Comparison of ENCODE assay signal across 22 cellular contexts in genomic region chr6:90495216-90495817, GRCh38.
A peak's percentile ranks its signal among the peaks of the same experiment; 100 is the strongest.
DNase-seq lines count a peak whose midpoint lies in the region; ATAC-seq and TF ChIP-seq lines count a peak whose summit lies in the region.
"Had no signal": no experiment of that assay in that cellular context is flagged by ENCODE, and none has a peak within 500 bp of the region (broad histone marks: within the 10 kb centered on the region; RNA-seq: fewer than 3 reads in every experiment).

No MANE protein-coding gene starts in this region.

- H4K20me1 ChIP-seq in H9 (ENCODE audit: control insufficient read depth, insufficient read depth, insufficient read length): no peaks in the 10 kb centered on the region

- H3K4me1 Mint-ChIP-seq in H9: peaks cover 59 to 63% of the 10 kb centered on the region in 2 experiments
- no peaks in the 10 kb centered on the region for H3K4me1 Mint-ChIP-seq in effector memory CD8-positive, alpha-beta T cell (ENCODE audit: low read depth in 2 of 2)

- H3K23me2 ChIP-seq in H9 (ENCODE audit: insufficient read length, low read depth, low read length, poor library complexity, severe bottlenecking): peaks cover 2% of the 10 kb centered on the region

- no peak overlapping the region for H2AK5ac ChIP-seq in H9 (ENCODE audit: insufficient read length, low read length)
- H2AK5ac ChIP-seq in neuronal stem cell (ENCODE audit: low read depth, low read length): no peak overlapping the region

- H3K18ac ChIP-seq in H9 (ENCODE audit: insufficient read length, low read depth, low read length) (no peak overlapping the region), neuronal stem cell (ENCODE audit: low read length) (no peak overlapping the region)

- H2AFZ ChIP-seq in H9 (ENCODE audit: low read length) (no peak overlapping the region), neuronal stem cell (ENCODE audit: low read length) (no peak overlapping the region)

- H3T11ph ChIP-seq in H9 (ENCODE audit: low read length): no peak overlapping the region

- H3K4me1 ChIP-seq in H9 (ENCODE audit: insufficient read depth, low read length): peaks cover 17% of the 10 kb centered on the region
- H3K4me1 ChIP-seq in NT2/D1 (ENCODE audit: insufficient read depth, insufficient read length): no peaks in the 10 kb centered on the region
- peaks cover 10% of the 10 kb centered on the region for H3K4me1 ChIP-seq in iPS DF 6.9 (ENCODE audit: control insufficient read depth, insufficient read depth, low read length)
- H3K4me1 ChIP-seq in neuronal stem cell (ENCODE audit: control insufficient read depth in 2 of 2, insufficient read depth in 1 of 2, low read depth in 1 of 2, low read length in 2 of 2): peaks cover 21 to 34% of the 10 kb centered on the region in 2 donors

- no CpG with 5 or more reads among the region's 9 CpGs for WGBS in H9 (ENCODE audit: extremely low coverage, insufficient read length, low lambda C conversion rate)
- WGBS in iPS DF 6.9 (ENCODE audit: insufficient coverage, insufficient read length): no CpG with 5 or more reads among the region's 9 CpGs
- WGBS in neuronal stem cell (ENCODE audit: extremely low coverage in 2 of 2, insufficient read length in 2 of 2, insufficient replicate concordance in 1 of 2), 2 donors: no CpG with 5 or more reads among the region's 9 CpGs

- no peak overlapping the region for H3K4ac ChIP-seq in H9 (ENCODE audit: low read depth, low read length)
- H3K4ac ChIP-seq in neuronal stem cell (ENCODE audit: low read length): no peak overlapping the region

- no peaks in the 10 kb centered on the region for H3K36me3 ChIP-seq in NT2/D1 (ENCODE audit: insufficient read depth, insufficient read length, low read length)
- H3K36me3 ChIP-seq in iPS DF 6.9 (ENCODE audit: control insufficient read depth, insufficient read depth, low read length): no peaks in the 10 kb centered on the region
- no peaks in the 10 kb centered on the region for H3K36me3 ChIP-seq in neuronal stem cell (replicated peaks in 1 of 2; ENCODE audit: control insufficient read depth in 2 of 2, insufficient read depth in 2 of 2, low read length in 2 of 2)
- H3K36me3 ChIP-seq: SJSA1 had no signal

- H2BK5ac ChIP-seq in H9 (ENCODE audit: insufficient read length, low read length): no peak overlapping the region
- no peak overlapping the region for H2BK5ac ChIP-seq in neuronal stem cell (ENCODE audit: low read length)

- H3K4me3 Mint-ChIP-seq in H9: peak overlapping the region; percentile 50 to 65; a peak in 4 of 5 replicates
- no peak overlapping the region for H3K4me3 Mint-ChIP-seq in effector memory CD8-positive, alpha-beta T cell
- H3K4me3 Mint-ChIP-seq: CD4-positive, CD25-positive, alpha-beta regulatory T cell had no signal

- H3K27me3 ChIP-seq in H9 (ENCODE audit: insufficient read depth, low read length) (no peaks in the 10 kb centered on the region), NT2/D1 (ENCODE audit: insufficient read depth, insufficient read length) (no peaks in the 10 kb centered on the region), iPS DF 6.9 (ENCODE audit: control insufficient read depth, insufficient read depth, low read length) (no peaks in the 10 kb centered on the region), neuronal stem cell (ENCODE audit: control insufficient read depth in 3 of 3, insufficient read depth in 3 of 3, low read depth in 1 of 3, low read length in 3 of 3) (no peaks in the 10 kb centered on the region)
- H3K27me3 ChIP-seq: SJSA1 had no signal

- H4K8ac ChIP-seq in H9 (replicated peaks; ENCODE audit: insufficient read length, low read depth, low read length) (no peak overlapping the region), neuronal stem cell (ENCODE audit: low read depth, low read length) (no peak overlapping the region)

- H3K27me3 Mint-ChIP-seq in H9 (ENCODE audit: low read depth): no peaks in the 10 kb centered on the region
- H3K27me3 Mint-ChIP-seq in effector memory CD8-positive, alpha-beta T cell: peaks cover 45 to 56% of the 10 kb centered on the region in 2 donors

- H3K9me3 ChIP-seq in H9 (ENCODE audit: control insufficient read depth, low read depth, low read length): no peaks in the 10 kb centered on the region
- no peaks in the 10 kb centered on the region for H3K9me3 ChIP-seq in NT2/D1 (ENCODE audit: insufficient read depth, low read length)
- H3K9me3 ChIP-seq in iPS DF 6.9 (ENCODE audit: control insufficient read depth, insufficient read depth, low read length): no peaks in the 10 kb centered on the region
- H3K9me3 ChIP-seq in neuronal stem cell (replicated peaks in 1 of 2; ENCODE audit: control insufficient read depth in 2 of 2, insufficient read depth in 1 of 2, low read depth in 1 of 2, low read length in 2 of 2): no peaks in the 10 kb centered on the region
- H3K9me3 ChIP-seq: SJSA1 had no signal

- no peak overlapping the region for H3K56ac ChIP-seq in H9 (ENCODE audit: insufficient read length, low read depth, low read length)

- H2BK12ac ChIP-seq in H9 (ENCODE audit: insufficient read length, low read depth, low read length) (no peak overlapping the region), neuronal stem cell (ENCODE audit: low read length) (no peak overlapping the region)

- H3K9me3 Mint-ChIP-seq in H9: no peaks in the 10 kb centered on the region
- no peaks in the 10 kb centered on the region for H3K9me3 Mint-ChIP-seq in effector memory CD8-positive, alpha-beta T cell

- peaks cover 0 to 8% (median 2%) of the 10 kb centered on the region in 3 experiments; a peak in 2 of 7 replicates for H3K36me3 Mint-ChIP-seq in H9 (ENCODE audit: insufficient read depth in 1 of 3, low read depth in 3 of 3)
- no peaks in the 10 kb centered on the region for H3K36me3 Mint-ChIP-seq in effector memory CD8-positive, alpha-beta T cell (ENCODE audit: insufficient read depth)
- H3K36me3 Mint-ChIP-seq: CD4-positive, CD25-positive, alpha-beta regulatory T cell had no signal

- no peak overlapping the region for H4K91ac ChIP-seq in H9 (ENCODE audit: insufficient read length, low read depth, low read length)
- no peak overlapping the region for H4K91ac ChIP-seq in neuronal stem cell (ENCODE audit: low read depth, low read length, poor library complexity)

- H3K9ac ChIP-seq in H9 (ENCODE audit: extremely low read depth, insufficient read length, low read length) (peak overlapping the region; percentile 45), NT2/D1 (ENCODE audit: insufficient read length, low read depth) (no peak overlapping the region), neuronal stem cell (ENCODE audit: low read depth, low read length, poor library complexity) (no peak overlapping the region)

- TF ChIP-seq CTCF in H9 (conservative IDR thresholded peaks at IDR 0.05): no peak

- no peak overlapping the region for H4K5ac ChIP-seq in H9 (ENCODE audit: insufficient read length, low read depth, low read length)

- no peak overlapping the region for H2BK20ac ChIP-seq in H9 (ENCODE audit: low read depth, low read length, poor library complexity, severe bottlenecking)

- H3K4me2 ChIP-seq in H9 (ENCODE audit: insufficient read depth, insufficient read length, low read length) (peak overlapping the region; percentile 55), neuronal stem cell (ENCODE audit: insufficient read depth, low read length, poor library complexity, severe bottlenecking) (no peak overlapping the region)

- peak overlapping the region; percentile 95 to 99 (median 97) for H3K27ac Mint-ChIP-seq in H9
- no peak overlapping the region for H3K27ac Mint-ChIP-seq in effector memory CD8-positive, alpha-beta T cell

- H2BK120ac ChIP-seq in H9 (ENCODE audit: low read depth, low read length, poor library complexity, severe bottlenecking) (no peak overlapping the region), neuronal stem cell (ENCODE audit: low read depth, low read length) (no peak overlapping the region)

- DNase-seq in H9 (peak; percentile 74), NT2/D1 (ENCODE audit: low read depth, low spot score) (peak; percentile 60), iPS DF 6.9 (ENCODE audit: low read depth, low spot score) (no peak), neuronal stem cell (ENCODE audit: low spot score) (no peak), RKO (ENCODE audit: low spot score) (no peak)
- DNase-seq in effector memory CD8-positive, alpha-beta T cell: no peak
- DNase-seq in stimulated activated naive CD4-positive, alpha-beta T cell treated with Interleukin-2 at 50 U/mL for 16 hours (lab: John Stamatoyannopoulos, UW): no peak
- DNase-seq: CD4-positive, CD25-positive, alpha-beta regulatory T cell; DMS79; KBM-7; NCI-H1092; NCI-H1436; NCI-H187 treated with DMSO at 0.1 percent for 48 hours; NCI-H2107; NCI-H226; NCI-H510A treated with DMSO at 0.1 percent for 48 hours; NCI-H82; OCI-M1; T-helper 1 cell had no signal

- no peaks in the 10 kb centered on the region for H3K79me1 ChIP-seq in H9 (ENCODE audit: insufficient read depth, low read depth, low read length, poor library complexity, severe bottlenecking)
- H3K79me1 ChIP-seq in neuronal stem cell (ENCODE audit: low read depth, low read length): no peaks in the 10 kb centered on the region

- H3K14ac ChIP-seq in H9 (ENCODE audit: insufficient read depth, low read length): no peak overlapping the region
- no peak overlapping the region for H3K14ac ChIP-seq in neuronal stem cell (ENCODE audit: low read length)

- H3K27ac ChIP-seq in H9 (ENCODE audit: insufficient read length, low read depth, low read length) (peak overlapping the region; percentile 82), iPS DF 6.9 (ENCODE audit: low read length) (peak overlapping the region; percentile 49), neuronal stem cell (replicated peaks; ENCODE audit: low read length) (peak overlapping the region; percentile 82)
- H3K27ac ChIP-seq: SJSA1 had no signal

- ATAC-seq in effector memory CD8-positive, alpha-beta T cell (replicated peaks): no peak
- ATAC-seq: HCT116, Right ventricle myocardium inferior had no signal

- no peak overlapping the region for H3K4me3 ChIP-seq in NT2/D1 (ENCODE audit: insufficient read length, low read depth)
- H3K4me3 ChIP-seq in iPS DF 6.9 (ENCODE audit: low read length): no peak overlapping the region
- no peak overlapping the region for H3K4me3 ChIP-seq in neuronal stem cell (ENCODE audit: low read length in 2 of 2)
- H3K4me3 ChIP-seq: SJSA1 had no signal

- H2BK15ac ChIP-seq in H9 (ENCODE audit: low read depth, low read length) (no peak overlapping the region), neuronal stem cell (ENCODE audit: low read length) (no peak overlapping the region)

- H3K23ac ChIP-seq in H9 (ENCODE audit: insufficient read length, low read depth, low read length): no peak overlapping the region
- no peak overlapping the region for H3K23ac ChIP-seq in neuronal stem cell (ENCODE audit: low read depth, low read length, poor library complexity)

- no peaks in the 10 kb centered on the region for H3K79me2 ChIP-seq in H9 (ENCODE audit: insufficient read depth, low read length)

Comparison
In these comparisons a context has a peak if more than half of its experiments do, and no peak if none do; other contexts are left out.
1. DNase-seq: peak in H9 (single experiment) and NT2/D1 (single experiment); none in iPS DF 6.9 (single experiment), neuronal stem cell (single experiment), effector memory CD8-positive, alpha-beta T cell (0 of 3), stimulated activated naive CD4-positive, alpha-beta T cell treated with Interleukin-2 at 50 U/mL for 16 hours (single experiment) and RKO (single experiment).
2. H3K27ac Mint-ChIP-seq: peak in H9 (3 of 3); none in effector memory CD8-positive, alpha-beta T cell (0 of 2).
3. H3K4me3 Mint-ChIP-seq: peak in H9 (2 of 2); none in effector memory CD8-positive, alpha-beta T cell (0 of 2).
4. Peak in every context shown above with its lines, with median percentiles within 50 percentile points of each other: H3K27ac ChIP-seq.